In the genomic region with DNA sequence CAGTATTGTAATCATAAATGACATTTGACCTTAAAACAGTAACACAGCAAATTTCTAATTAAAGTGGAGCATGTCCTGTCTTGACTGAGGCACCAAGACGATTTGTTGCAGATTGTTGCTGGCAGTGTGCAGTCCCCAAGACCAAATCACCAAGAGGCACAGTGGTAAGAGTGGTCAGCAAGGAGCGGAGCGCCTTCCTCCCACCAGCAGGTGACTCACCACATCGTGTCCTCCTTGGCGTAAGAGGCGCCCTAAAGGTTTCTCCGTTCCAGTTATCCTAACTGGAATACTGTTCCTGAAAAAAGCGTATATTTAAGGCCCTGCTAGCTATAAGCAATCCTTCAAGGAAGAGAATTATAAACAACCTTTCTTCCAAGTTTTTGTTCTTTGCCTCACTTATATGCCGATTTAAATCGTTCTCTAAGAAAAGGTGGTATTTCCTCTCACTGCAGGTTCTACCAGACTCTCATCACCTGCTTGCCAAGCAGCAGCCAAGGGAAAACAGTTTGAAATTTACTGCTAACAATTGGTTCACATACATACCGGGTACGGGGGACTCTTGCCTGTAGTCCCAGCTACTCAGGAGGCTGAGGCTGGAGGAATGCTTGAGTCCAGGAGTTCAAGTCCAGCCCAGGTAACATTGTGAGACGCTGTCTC, we compare ENCODE assay signal across 9 cellular contexts. TPM values are rescaled to one million over a fixed set of nuclear protein-coding genes. Genes with fewer than 3 reads are reported as not detected.
DNase-seq lines count a peak whose midpoint lies in the region; ATAC-seq and TF ChIP-seq lines count a peak whose summit lies in the region.
"Had no signal": no experiment of that assay in that cellular context is flagged by ENCODE, and none has a peak within 500 bp of the region (broad histone marks: within the 10 kb centered on the region; RNA-seq: fewer than 3 reads in every experiment).

No MANE protein-coding gene starts in this region.

- H3K4me1 Mint-ChIP-seq in activated CD4-positive, alpha-beta T cell treated with anti-CD3 and anti-CD28 coated beads, Interleukin-2, amount 10 ng/mL, durations not matched to agents 24 days and 14 days: peaks cover 39% of the 10 kb centered on the region
- peaks cover 42% of the 10 kb centered on the region for H3K4me1 Mint-ChIP-seq in activated CD8-positive, alpha-beta T cell treated with anti-CD3 and anti-CD28 coated beads for 36 hours (ENCODE audit: low read depth)

- no peaks in the 10 kb centered on the region for H3K27me3 Mint-ChIP-seq in activated CD4-positive, alpha-beta T cell treated with anti-CD3 and anti-CD28 coated beads, Interleukin-2, amount 10 ng/mL, durations not matched to agents 24 days and 14 days
- H3K27me3 Mint-ChIP-seq in activated CD8-positive, alpha-beta T cell treated with anti-CD3 and anti-CD28 coated beads for 36 hours: no peaks in the 10 kb centered on the region

- peak overlapping the region; percentile 73 for H3K4me3 Mint-ChIP-seq in activated CD4-positive, alpha-beta T cell treated with anti-CD3 and anti-CD28 coated beads, Interleukin-2, amount 10 ng/mL, durations not matched to agents 24 days and 14 days
- H3K4me3 Mint-ChIP-seq in activated CD8-positive, alpha-beta T cell treated with anti-CD3 and anti-CD28 coated beads for 36 hours: peak overlapping the region; percentile 64

- intact Hi-C loops in activated CD4-positive, alpha-beta T cell treated with anti-CD3 and anti-CD28 coated beads, Interleukin-2, amount 10 ng/mL, durations not matched to agents 24 days and 14 days (cut with micrococcal nuclease): loop anchor here (1.0 to 10.0 kb wide), 5 partner anchors 10 to 627 kb away; partner anchors contain the start of gene REPIN1
- intact Hi-C loops in activated CD8-positive, alpha-beta T cell treated with anti-CD3 and anti-CD28 coated beads for 36 hours (cut with micrococcal nuclease): loop anchor here (5.0 to 10.0 kb wide), 2 partner anchors 49 to 397 kb away; a partner anchor contains a TSS
- intact Hi-C loops in body of pancreas (cut with DNase I): no loop called here

- no peak for TF ChIP-seq CTCF in activated CD8-positive, alpha-beta T cell treated with anti-CD3 and anti-CD28 coated beads for 36 hours (IDR thresholded peaks at IDR 0.05)
- TF ChIP-seq CTCF in smooth muscle cell (IDR thresholded peaks at IDR 0.05; ENCODE audit: borderline replicate concordance, insufficient read depth, poor library complexity, severe bottlenecking) (no peak), body of pancreas (IDR thresholded peaks at IDR 0.05) (no peak)

- H3K4me3 ChIP-seq in smooth muscle cell: no peak overlapping the region
- no peak overlapping the region for H3K4me3 ChIP-seq in body of pancreas
- H3K4me3 ChIP-seq: right atrium auricular region had no signal

- H3K4me1 ChIP-seq in smooth muscle cell (ENCODE audit: low read depth) (peaks cover 8% of the 10 kb centered on the region), body of pancreas (peaks cover 22% of the 10 kb centered on the region)

- H3K27ac Mint-ChIP-seq in activated CD4-positive, alpha-beta T cell treated with anti-CD3 and anti-CD28 coated beads, Interleukin-2, amount 10 ng/mL, durations not matched to agents 24 days and 14 days: peak overlapping the region; percentile 92
- H3K27ac Mint-ChIP-seq in activated CD8-positive, alpha-beta T cell treated with anti-CD3 and anti-CD28 coated beads for 36 hours: peak overlapping the region; percentile 92

- no peaks in the 10 kb centered on the region for H3K27me3 ChIP-seq in smooth muscle cell (ENCODE audit: low read depth)
- no peaks in the 10 kb centered on the region for H3K27me3 ChIP-seq in body of pancreas
- H3K27me3 ChIP-seq: right atrium auricular region had no signal

- no peaks in the 10 kb centered on the region for H3F3A ChIP-seq in smooth muscle cell (ENCODE audit: low read depth)

- no peak for TF ChIP-seq POLR2A in body of pancreas (IDR thresholded peaks at IDR 0.05)

- H3K27ac ChIP-seq in smooth muscle cell (ENCODE audit: low read depth) (peak overlapping the region; percentile 36), body of pancreas (no peak overlapping the region)
- H3K27ac ChIP-seq: right atrium auricular region had no signal

- no peak overlapping the region for H2AFZ ChIP-seq in smooth muscle cell (ENCODE audit: low read depth)

- H3K9me3 ChIP-seq in smooth muscle cell (replicated peaks; ENCODE audit: low read depth) (no peaks in the 10 kb centered on the region), body of pancreas (no peaks in the 10 kb centered on the region)
- H3K9me3 ChIP-seq: right atrium auricular region had no signal

- H3K9me3 Mint-ChIP-seq in activated CD4-positive, alpha-beta T cell treated with anti-CD3 and anti-CD28 coated beads, Interleukin-2, amount 10 ng/mL, durations not matched to agents 24 days and 14 days: peaks cover 4% of the 10 kb centered on the region
- no peaks in the 10 kb centered on the region for H3K9me3 Mint-ChIP-seq in activated CD8-positive, alpha-beta T cell treated with anti-CD3 and anti-CD28 coated beads for 36 hours

- no peak overlapping the region for H3K9ac ChIP-seq in smooth muscle cell (ENCODE audit: low read depth)

- no peaks in the 10 kb centered on the region for H4K20me1 ChIP-seq in smooth muscle cell (ENCODE audit: low read depth)

- peak; percentile 19 for ATAC-seq in HG03342 (IDR thresholded peaks at IDR 0.05; ENCODE audit: unreplicated experiment)
- ATAC-seq in activated CD8-positive, alpha-beta T cell treated with anti-CD3 and anti-CD28 coated beads for 36 hours: peak; percentile 43
- no peak for ATAC-seq in body of pancreas

- H3K79me2 ChIP-seq in smooth muscle cell (ENCODE audit: low read depth): no peaks in the 10 kb centered on the region

- CTCF ChIA-PET in activated CD8-positive, alpha-beta T cell treated with anti-CD3 and anti-CD28 coated beads for 36 hours (lab: Charles Lee): interaction anchor here (1.0 to 3.0 kb wide), 10 partner anchors 9 to 64 kb away, joined by 3 to 15 read pairs (median 6); partner anchors contain the start of gene REPIN1

- no peaks in the 10 kb centered on the region for H3K36me3 Mint-ChIP-seq in activated CD4-positive, alpha-beta T cell treated with anti-CD3 and anti-CD28 coated beads, Interleukin-2, amount 10 ng/mL, durations not matched to agents 24 days and 14 days (ENCODE audit: low read depth)
- H3K36me3 Mint-ChIP-seq in activated CD8-positive, alpha-beta T cell treated with anti-CD3 and anti-CD28 coated beads for 36 hours (ENCODE audit: low read depth): peaks cover 3% of the 10 kb centered on the region

- peak overlapping the region; percentile 9 for H3K4me2 ChIP-seq in smooth muscle cell

- H3K36me3 ChIP-seq in smooth muscle cell (ENCODE audit: low read depth) (no peaks in the 10 kb centered on the region), body of pancreas (replicated peaks in 1 of 2; ENCODE audit: insufficient read depth in 1 of 2, low read depth in 2 of 2) (no peaks in the 10 kb centered on the region)
- H3K36me3 ChIP-seq: right atrium auricular region had no signal

- POLR2A ChIA-PET in activated CD8-positive, alpha-beta T cell treated with anti-CD3 and anti-CD28 coated beads for 36 hours (lab: Charles Lee): interaction anchor here (0.6 to 2.1 kb wide), 11 partner anchors 10 to 211 kb away, joined by 3 to 10 read pairs (median 3); partner anchors contain the start of genes ACTR3C, GIMAP8, LRRC61 and REPIN1

- WGBS in smooth muscle cell (ENCODE audit: low lambda C conversion rate): 54% methylated on average over 13 of the region's 13 CpGs
- 81 to 91% methylated on average over 13 of the region's 13 CpGs for WGBS in body of pancreas, 2 donors

- no peak for DNase-seq in activated CD4-positive, alpha-beta T cell treated with anti-CD3 and anti-CD28 coated beads, Interleukin-2, amount 10 ng/mL, durations not matched to agents 24 days and 14 days
- no peak for DNase-seq in activated CD4-positive, alpha-beta T cell treated with anti-CD3 and anti-CD28 coated beads, Interleukin-2, amount 50 U/mL, for 48 hours
- DNase-seq in activated CD8-positive, alpha-beta T cell treated with anti-CD3 and anti-CD28 coated beads for 36 hours: peak; percentile 32
- no peak for DNase-seq in smooth muscle cell (lab: John Stamatoyannopoulos, UW; ENCODE audit: unreplicated experiment)
- no peak for DNase-seq in AG20443 (ENCODE audit: low spot score)
- DNase-seq in body of pancreas: no peak
- DNase-seq in iPS-NIHi11 (ENCODE audit: low spot score): no peak

RNA-seq across cellular contexts. Expression of gene REPIN1, which starts 10.7 kb away (rescaled TPM):
- 73.6 and 79.7 TPM in 2 replicates for total RNA-seq in activated CD4-positive, alpha-beta T cell treated with anti-CD3 and anti-CD28 coated beads, Interleukin-2, amount 10 ng/mL, durations not matched to agents 24 days and 14 days
- 10 to 100 TPM; 56.0 to 59.2 TPM for total RNA-seq in activated CD8-positive, alpha-beta T cell treated with anti-CD3 and anti-CD28 coated beads for 36 hours
- total RNA-seq in smooth muscle cell (39.4 and 60.9 TPM in 2 replicates), body of pancreas (100 to 1,000 TPM in 1 of 2 donors, 10 to 100 TPM in 1; 77.0 to 117 TPM)
- 55.5 and 68.1 TPM in 2 replicates for polyA plus RNA-seq in smooth muscle cell

RNA-seq across cellular contexts. Expression of gene RARRES2, which starts 16.5 kb away (rescaled TPM):
- not detected in 2 replicates for total RNA-seq in activated CD4-positive, alpha-beta T cell treated with anti-CD3 and anti-CD28 coated beads, Interleukin-2, amount 10 ng/mL, durations not matched to agents 24 days and 14 days
- not detected for total RNA-seq in activated CD8-positive, alpha-beta T cell treated with anti-CD3 and anti-CD28 coated beads for 36 hours
- total RNA-seq in smooth muscle cell (23.6 and 23.8 TPM in 2 replicates), body of pancreas (100 to 1,000 TPM; 245 to 400 TPM)
- polyA plus RNA-seq in smooth muscle cell: 31.8 and 37.5 TPM in 2 replicates

RNA-seq across cellular contexts. Expression of gene ZNF775, which starts 21.2 kb away (rescaled TPM):
- total RNA-seq in activated CD4-positive, alpha-beta T cell treated with anti-CD3 and anti-CD28 coated beads, Interleukin-2, amount 10 ng/mL, durations not matched to agents 24 days and 14 days: 4.2 and 5.5 TPM in 2 replicates
- 1 to 10 TPM; 4.7 to 4.9 TPM for total RNA-seq in activated CD8-positive, alpha-beta T cell treated with anti-CD3 and anti-CD28 coated beads for 36 hours
- total RNA-seq in smooth muscle cell (4.7 and 5.9 TPM in 2 replicates), body of pancreas (10 to 100 TPM in 1 of 2 donors, 1 to 10 TPM in 1; 6.0 to 10.2 TPM)
- polyA plus RNA-seq in smooth muscle cell: 16.8 and 23.8 TPM in 2 replicates

RNA-seq across cellular contexts. Expression of gene ACTR3C, which starts 34.6 kb away (rescaled TPM):
- total RNA-seq in activated CD4-positive, alpha-beta T cell treated with anti-CD3 and anti-CD28 coated beads, Interleukin-2, amount 10 ng/mL, durations not matched to agents 24 days and 14 days: 7.9 and 11.7 TPM in 2 replicates
- 1 to 10 TPM; 2.6 to 2.9 TPM for total RNA-seq in activated CD8-positive, alpha-beta T cell treated with anti-CD3 and anti-CD28 coated beads for 36 hours
- total RNA-seq in smooth muscle cell (1.7 and 7.6 TPM in 2 replicates), body of pancreas (10 to 100 TPM; 35.5 to 69.9 TPM)
- 0.89 and 2.4 TPM in 2 replicates for polyA plus RNA-seq in smooth muscle cell

RNA-seq across cellular contexts. Expression of gene LRRC61, which starts 34.7 kb away (rescaled TPM):
- total RNA-seq in activated CD4-positive, alpha-beta T cell treated with anti-CD3 and anti-CD28 coated beads, Interleukin-2, amount 10 ng/mL, durations not matched to agents 24 days and 14 days: 26.8 and 27.5 TPM in 2 replicates
- 10 to 100 TPM; 21.8 to 21.9 TPM for total RNA-seq in activated CD8-positive, alpha-beta T cell treated with anti-CD3 and anti-CD28 coated beads for 36 hours
- 6.9 and 7.4 TPM in 2 replicates for total RNA-seq in smooth muscle cell
- 14.7 and 16.6 TPM in 2 replicates for polyA plus RNA-seq in smooth muscle cell
- 10 to 100 TPM in 1 of 2 donors, 1 to 10 TPM in 1; 4.9 to 25.2 TPM for total RNA-seq in body of pancreas

Comparison
In these comparisons a context has a peak if more than half of its experiments do, and no peak if none do; other contexts are left out.
1. RNA of gene RARRES2, which starts 16.5 kb away (total RNA-seq): 245 to 400 TPM in body of pancreas and 23.6 to 23.8 TPM in smooth muscle cell; not detected in activated CD4-positive, alpha-beta T cell treated with anti-CD3 and anti-CD28 coated beads, Interleukin-2, amount 10 ng/mL, durations not matched to agents 24 days and 14 days and not detected in activated CD8-positive, alpha-beta T cell treated with anti-CD3 and anti-CD28 coated beads for 36 hours; every median in the first group is over 10 times any median in the second.